ENCODE assay signal across 8 cellular contexts in the genomic region with DNA sequence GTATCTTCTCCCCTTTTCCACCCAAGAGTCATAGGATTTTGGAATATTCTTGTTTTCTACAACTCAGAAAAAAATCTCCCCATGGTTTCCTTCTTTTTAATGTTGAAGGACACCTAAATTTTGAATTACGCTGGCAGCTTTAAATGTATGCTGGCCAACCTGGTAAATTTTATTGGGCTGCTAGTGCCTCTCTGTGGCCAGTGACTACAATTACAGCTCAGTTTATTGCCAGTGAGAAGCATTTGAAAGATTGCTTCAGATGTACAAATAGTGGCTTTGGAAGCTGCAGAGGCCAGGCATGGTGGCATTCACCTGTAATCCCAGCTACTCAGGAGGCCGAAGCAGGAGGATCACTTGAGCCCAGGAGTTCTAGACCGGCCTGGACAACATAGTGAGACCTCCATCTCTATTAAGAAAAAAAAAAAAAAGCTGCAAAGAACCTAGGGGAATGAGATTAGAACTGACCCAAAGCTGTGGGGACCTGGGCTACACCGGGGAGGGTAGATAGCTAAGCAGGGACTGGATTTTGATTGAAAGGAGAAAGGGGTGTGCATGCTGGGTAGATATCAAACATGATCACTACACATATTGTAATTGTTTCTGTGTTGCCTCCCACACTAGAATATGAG. TPM values are rescaled to one million over a fixed set of nuclear protein-coding genes. Genes with fewer than 3 reads are reported as not detected.
DNase-seq lines count a peak whose midpoint lies in the region; ATAC-seq and TF ChIP-seq lines count a peak whose summit lies in the region.

No MANE protein-coding gene starts in this region.

- no peaks in the 10 kb centered on the region for H3K79me2 ChIP-seq in OCI-LY1 (ENCODE audit: insufficient read depth, low read length)

- H3K27me3 Mint-ChIP-seq in activated T-cell treated with anti-CD3 and anti-CD28 coated beads, Interleukin-2, amount 50 U/mL, for 72 hours (ENCODE audit: low read depth): peaks cover 28% of the 10 kb centered on the region

- no peak overlapping the region for H3K4me3 ChIP-seq in OCI-LY1 (ENCODE audit: low read depth, low read length, poor library complexity, severe bottlenecking)

- DNase-seq in GF-D8 (lab: John Stamatoyannopoulos, UW): peak; percentile 30
- peak; percentile 60 for DNase-seq in HT1080 (ENCODE audit: low read depth)
- peak; percentile 26 to 38 for DNase-seq in activated T-cell treated with anti-CD3 and anti-CD28 coated beads, Interleukin-2, amount 50 U/mL, for 72 hours
- peak; percentile 68 for DNase-seq in fibroblast of the conjunctiva (ENCODE audit: low read depth)
- DNase-seq in nucleus accumbens (lab: John Stamatoyannopoulos, UW): peak in 33 of 56 donors; percentile 1 to 61 (median 12)
- DNase-seq in NCI-H1048 (lab: John Stamatoyannopoulos, UW): no peak

- no peak overlapping the region for H3K4me3 Mint-ChIP-seq in activated T-cell treated with anti-CD3 and anti-CD28 coated beads, Interleukin-2, amount 50 U/mL, for 72 hours

- no peaks in the 10 kb centered on the region for H3K9me3 Mint-ChIP-seq in activated T-cell treated with anti-CD3 and anti-CD28 coated beads, Interleukin-2, amount 50 U/mL, for 72 hours

- peaks cover 6% of the 10 kb centered on the region for H3K4me1 Mint-ChIP-seq in activated T-cell treated with anti-CD3 and anti-CD28 coated beads, Interleukin-2, amount 50 U/mL, for 72 hours (ENCODE audit: low read depth)

- H3F3A ChIP-seq in OCI-LY1 (ENCODE audit: insufficient read depth, low read length): no peaks in the 10 kb centered on the region

- H2AFZ ChIP-seq in OCI-LY1 (ENCODE audit: low read length): peak overlapping the region; percentile 39; the same call in 1 of the 2 replicates

- peaks cover 5% of the 10 kb centered on the region for H3K4me1 ChIP-seq in OCI-LY1 (ENCODE audit: insufficient read depth, low read length, severe bottlenecking)

- no peaks in the 10 kb centered on the region for H3K36me3 ChIP-seq in OCI-LY1 (ENCODE audit: insufficient read depth, low read length)

- H3K36me3 Mint-ChIP-seq in activated T-cell treated with anti-CD3 and anti-CD28 coated beads, Interleukin-2, amount 50 U/mL, for 72 hours (ENCODE audit: insufficient read depth in 2 of 2): no peaks in the 10 kb centered on the region

- no peaks in the 10 kb centered on the region for H3K9me2 ChIP-seq in OCI-LY1 (ENCODE audit: low read depth, low read length)

- no peaks in the 10 kb centered on the region for H4K20me1 ChIP-seq in OCI-LY1 (ENCODE audit: insufficient read depth, low read length)

- peak; percentile 94 for ATAC-seq in GM21529 (IDR thresholded peaks at IDR 0.05; ENCODE audit: unreplicated experiment)
- peak; percentile 75 to 79 for ATAC-seq in activated T-cell treated with anti-CD3 and anti-CD28 coated beads, Interleukin-2, amount 50 U/mL, for 72 hours (replicated peaks in 1 of 2)

- no peak overlapping the region for H3K4me2 ChIP-seq in OCI-LY1 (ENCODE audit: low read length)

- H3K27me3 ChIP-seq in OCI-LY1 (ENCODE audit: insufficient read depth, low read length): no peaks in the 10 kb centered on the region

- no peak overlapping the region for H3K27ac Mint-ChIP-seq in activated T-cell treated with anti-CD3 and anti-CD28 coated beads, Interleukin-2, amount 50 U/mL, for 72 hours

- no peak overlapping the region for H3K9ac ChIP-seq in OCI-LY1 (ENCODE audit: low read length)

- peak; percentile 83 for TF ChIP-seq CTCF in OCI-LY1 (IDR thresholded peaks at IDR 0.05; ENCODE audit: low read length)

- no peak overlapping the region for H3K27ac ChIP-seq in OCI-LY1 (ENCODE audit: low read depth, low read length, poor library complexity, severe bottlenecking)

- H3K9me3 ChIP-seq in OCI-LY1 (ENCODE audit: low read length): no peaks in the 10 kb centered on the region

RNA-seq across cellular contexts. Expression of a gene that starts 7.6 kb away (rescaled TPM):
- 33.2 and 37.8 TPM in 2 replicates for total RNA-seq in HT1080 (2014; rRNA removed; shearing (Covaris generic))
- 38.6 and 41.1 TPM in 2 replicates for polyA plus RNA-seq in HT1080 (2015; cell fraction: cytosol; rRNA removed)
- 20.9 and 24.1 TPM in 2 replicates for polyA plus RNA-seq in HT1080 (2015; cell fraction: nucleus; rRNA removed)
- 100 to 1,000 TPM in 1 of 2 donors, 10 to 100 TPM in 1; 97.0 to 102 TPM for total RNA-seq in activated T-cell treated with anti-CD3 and anti-CD28 coated beads, Interleukin-2, amount 50 U/mL, for 72 hours
